ENCODE assay signal across 16 cellular contexts in the genomic region with DNA sequence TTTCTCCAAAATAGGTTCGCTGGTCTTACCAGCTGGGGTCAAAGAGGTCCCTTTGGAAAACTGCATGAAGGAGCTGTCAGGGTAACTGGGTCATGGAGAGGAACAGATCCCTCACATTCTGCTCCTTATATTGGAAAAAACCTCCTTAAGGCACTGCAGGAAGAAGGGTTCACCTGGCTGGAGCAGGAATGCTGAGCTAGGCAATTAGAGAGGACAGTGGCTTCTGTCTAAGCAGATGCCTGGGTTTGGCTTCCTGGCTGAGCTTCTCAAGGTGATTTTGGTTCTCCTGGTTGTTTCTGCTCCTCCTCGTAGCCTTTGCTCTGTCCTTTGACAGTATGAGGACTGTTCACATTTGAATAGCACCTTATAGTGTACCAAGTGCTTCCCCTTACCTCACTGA. TPM values are rescaled to one million over a fixed set of nuclear protein-coding genes. Genes with fewer than 3 reads are reported as not detected.
"Had no signal": no experiment of that assay in that cellular context is flagged by ENCODE, and none has a peak within 500 bp of the region (broad histone marks: within the 10 kb centered on the region; RNA-seq: fewer than 3 reads in every experiment).

No MANE protein-coding gene starts in this region.

- H3K9me3 ChIP-seq: adrenal gland, colonic mucosa, left lung had no signal

- H3K27ac ChIP-seq: adrenal gland, colonic mucosa, left lung, neural progenitor cell had no signal

- H3K27me3 ChIP-seq: adrenal gland, colonic mucosa, left lung, neural progenitor cell had no signal

- ATAC-seq: activated naive CD4-positive, alpha-beta T cell treated with anti-CD3 and anti-CD28 coated beads, Interleukin-2, amount 50 U/mL, for 72 hours; left lung had no signal

- H3K4me2 ChIP-seq: neural progenitor cell had no signal

- H3K36me3 ChIP-seq: adrenal gland, colonic mucosa, left lung, neural progenitor cell had no signal

- FAIRE-seq: keratinocyte had no signal

- H3K4me3 ChIP-seq: adrenal gland, colonic mucosa, left lung, neural progenitor cell had no signal

- DNase-seq: activated CD4-positive, alpha-beta T cell treated with anti-CD3 and anti-CD28 coated beads, Interleukin-2, amount 50 U/mL, for 4 hours; activated gamma-delta T cell treated with Interleukin-2 at 50 U/mL for 16 hours; adrenal gland; colonic mucosa; foreskin melanocyte; head of caudate nucleus; left lung; naive B cell; stimulated activated CD4-positive, alpha-beta T cell treated with anti-CD3 and anti-CD28 coated beads, Interleukin-12 subunit alpha, Interleukin-12 subunit beta, amount 100 ng/mL, for 4 hours; stimulated activated CD4-positive, alpha-beta T cell treated with anti-CD3 and anti-CD28 coated beads, Interleukin-1b, Interleukin-23, amount 100 ng/mL, for 48 hours; stimulated activated CD8-positive, alpha-beta memory T cell treated with anti-CD3 and anti-CD28 coated beads, Interleukin-4, amount 100 ng/mL, for 48 hours; stimulated activated naive CD4-positive, alpha-beta T cell; trophoblast cell had no signal

- H3K9ac ChIP-seq: neural progenitor cell had no signal

- H2AFZ ChIP-seq: neural progenitor cell had no signal

RNA-seq across cellular contexts. Expression of a gene that starts 19.6 kb away (rescaled TPM):
- polyA plus RNA-seq: keratinocyte had no signal
